In the genomic region with DNA sequence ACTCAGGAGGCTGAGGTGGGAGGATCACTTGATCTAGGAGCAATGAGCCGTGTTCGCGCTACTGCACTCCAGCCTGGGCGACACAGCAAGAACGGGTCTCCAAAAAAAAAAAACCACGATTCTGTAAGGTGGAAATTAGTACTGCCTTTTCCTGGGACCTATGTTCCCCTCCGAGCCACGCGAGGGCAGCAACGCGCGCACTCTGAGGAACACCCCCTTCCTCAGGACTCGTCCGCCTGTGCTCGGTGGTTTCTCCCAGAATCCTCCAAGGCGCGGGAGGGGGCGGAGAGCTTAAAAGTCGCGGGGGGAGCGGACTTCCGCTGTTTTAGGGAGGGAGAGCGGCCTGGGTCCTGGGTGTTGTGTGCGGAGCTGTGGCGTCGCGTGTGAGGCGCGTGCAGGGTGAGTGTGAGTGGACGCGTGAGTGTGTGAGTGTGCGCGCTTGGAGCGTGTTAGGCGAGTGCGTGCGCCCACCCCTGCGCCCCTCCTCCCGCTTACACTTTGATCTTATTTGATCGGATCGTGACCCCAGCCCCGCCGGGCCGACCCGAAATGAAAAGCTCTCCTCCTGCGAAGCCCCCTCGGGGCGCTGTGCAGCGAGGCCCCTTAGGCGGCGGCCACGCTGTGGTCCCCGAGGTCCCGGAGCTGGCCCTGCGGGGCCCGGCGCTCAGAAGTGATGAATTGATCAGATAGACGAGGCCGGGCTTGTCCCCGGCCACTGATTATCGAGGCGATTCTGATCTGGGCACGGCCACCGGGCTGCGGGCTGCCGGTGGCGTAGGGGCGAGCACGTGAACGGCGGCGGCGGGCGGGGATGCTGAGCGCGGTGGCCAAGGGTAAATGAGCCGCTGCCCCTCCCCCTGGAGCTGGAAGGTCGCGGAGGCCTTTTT, we compare ENCODE assay signal across 8 cellular contexts. TPM values are rescaled to one million over a fixed set of nuclear protein-coding genes. Genes with fewer than 3 reads are reported as not detected.
DNase-seq lines count a peak whose midpoint lies in the region; ATAC-seq and TF ChIP-seq lines count a peak whose summit lies in the region.

No MANE protein-coding gene starts in this region.

- H3K9me3 ChIP-seq in PC-3 (ENCODE audit: low read length): no peaks in the 10 kb centered on the region

- TSS peak; percentile 75 for BruUV-seq in PC-3 (replicated peaks; lab: Mats Ljungman, UMichigan)

- H3K36me3 ChIP-seq in PC-3 (ENCODE audit: low read depth, low read length): peaks cover 4% of the 10 kb centered on the region

- peak overlapping the region; percentile 96 for H3K9ac ChIP-seq in PC-3 (ENCODE audit: low read length)

- H3K27me3 ChIP-seq in PC-3 (ENCODE audit: low read length): no peaks in the 10 kb centered on the region

- ATAC-seq in GM21576 (IDR thresholded peaks at IDR 0.05; ENCODE audit: unreplicated experiment) (peak; percentile 92), PC-3 (peak; percentile 91), esophagus mucosa (peak; percentile 96)
- ATAC-seq in activated T-cell treated with anti-CD3 and anti-CD28 coated beads, Interleukin-2, amount 50 U/mL, for 4 hours: peak; percentile 92 to 95

- H3K4me3 ChIP-seq in Jurkat, Clone E6-1 (ENCODE audit: low read length): peak overlapping the region; percentile 81
- H3K4me3 ChIP-seq in PC-3 (ENCODE audit: low read length): peak overlapping the region; percentile 92

- POLR2A ChIA-PET in PC-3 (lab: Charles Lee; ENCODE audit: unreplicated experiment): interaction anchor here (0.6 to 1.0 kb wide), 10 partner anchors 9 to 303 kb away, joined by 3 to 10 read pairs (median 4); partner anchors contain the start of genes CLCC1 and TMEM167B

- no peaks in the 10 kb centered on the region for H3K9me2 ChIP-seq in PC-3 (replicated peaks; ENCODE audit: low read length)

- no peaks in the 10 kb centered on the region for H3F3A ChIP-seq in PC-3 (ENCODE audit: low read length, unreplicated experiment)

- H3K36me3 Mint-ChIP-seq in activated T-cell treated with anti-CD3 and anti-CD28 coated beads, Interleukin-2, amount 50 U/mL, for 4 hours (ENCODE audit: insufficient read depth): peaks cover 18% of the 10 kb centered on the region

- CTCF ChIA-PET in PC-3 (lab: Charles Lee): interaction anchor here (0.7 to 1.2 kb wide), 6 partner anchors 8 to 126 kb away, joined by 3 to 8 read pairs (median 5); partner anchors contain the start of gene TAF13

- H3K27me3 Mint-ChIP-seq in activated T-cell treated with anti-CD3 and anti-CD28 coated beads, Interleukin-2, amount 50 U/mL, for 4 hours (ENCODE audit: low read depth): no peaks in the 10 kb centered on the region

- H3K79me2 ChIP-seq in PC-3 (ENCODE audit: low read length): peaks cover 33% of the 10 kb centered on the region

- no peaks in the 10 kb centered on the region for H3K9me3 Mint-ChIP-seq in activated T-cell treated with anti-CD3 and anti-CD28 coated beads, Interleukin-2, amount 50 U/mL, for 4 hours

- intact Hi-C loops in PC-3 (cut with micrococcal nuclease): loop anchor here (1.0 to 5.0 kb wide), 3 partner anchors 9 to 297 kb away; partner anchors contain the start of gene SORT1

- H3K4me2 ChIP-seq in PC-3 (ENCODE audit: low read length): peak overlapping the region; percentile 94

- TF ChIP-seq CTCF in PC-3 (conservative IDR thresholded peaks at IDR 0.05; ENCODE audit: low read depth, low read length): peak; percentile 85

- H4K20me1 ChIP-seq in PC-3 (ENCODE audit: low read length): peaks cover 4% of the 10 kb centered on the region; the same call in 1 of the 2 replicates

- H3K27ac ChIP-seq in PC-3 (ENCODE audit: low read length): peak overlapping the region; percentile 41; the same call in 1 of the 2 replicates

- peaks cover 7% of the 10 kb centered on the region for H3K4me1 Mint-ChIP-seq in activated T-cell treated with anti-CD3 and anti-CD28 coated beads, Interleukin-2, amount 50 U/mL, for 4 hours (ENCODE audit: low read depth)

- H3K4me3 Mint-ChIP-seq in activated T-cell treated with anti-CD3 and anti-CD28 coated beads, Interleukin-2, amount 50 U/mL, for 4 hours: peak overlapping the region; percentile 99

- peak overlapping the region; percentile 97 for H2AFZ ChIP-seq in PC-3 (ENCODE audit: low read length)

- peaks cover 11% of the 10 kb centered on the region for H3K4me1 ChIP-seq in PC-3 (ENCODE audit: insufficient read depth, low read length)

- DNase-seq in DMS53 (lab: John Stamatoyannopoulos, UW) (peak; percentile 99), PC-3 (peak; percentile 97), myocyte (ENCODE audit: low read depth) (peak; percentile 98)
- peak; percentile 98 for DNase-seq in Jurkat, Clone E6-1 (ENCODE audit: low read depth, low spot score)
- peak; percentile 97 for DNase-seq in activated T-cell treated with anti-CD3 and anti-CD28 coated beads, Interleukin-2, amount 50 U/mL, for 4 hours
- DNase-seq in stimulated activated CD8-positive, alpha-beta memory T cell treated with anti-CD3 and anti-CD28 coated beads, Interleukin-7, amount 100 ng/mL, for 48 hours (ENCODE audit: extremely low read depth in 1 of 2, low read depth in 1 of 2): peak; percentile 92 to 94

RNA-seq across cellular contexts. Expression of gene TMEM167B, which starts 9.6 kb away (rescaled TPM):
- polyA plus RNA-seq in Jurkat, Clone E6-1 (2012; ENCODE audit: insufficient read depth, insufficient read length): 29.1 TPM
- 21.0 and 27.7 TPM in 2 replicates for total RNA-seq in PC-3 (2014; rRNA removed)
- 10 to 100 TPM; 33.4 to 46.0 (median 38.1) TPM for total RNA-seq in activated T-cell treated with anti-CD3 and anti-CD28 coated beads, Interleukin-2, amount 50 U/mL, for 4 hours
- total RNA-seq in esophagus mucosa: 28.9 TPM
- 30.5 and 34.3 TPM in 2 replicates for total RNA-seq in myocyte
- 36.6 TPM for polyA plus RNA-seq in myocyte (2012)

RNA-seq across cellular contexts. Expression of gene ELAPOR1, which starts 13.8 kb away (rescaled TPM):
- polyA plus RNA-seq in Jurkat, Clone E6-1 (2012; ENCODE audit: insufficient read depth, insufficient read length): 0.64 TPM
- 0.35 and 0.80 TPM in 2 replicates for total RNA-seq in PC-3 (2014; rRNA removed)
- total RNA-seq in activated T-cell treated with anti-CD3 and anti-CD28 coated beads, Interleukin-2, amount 50 U/mL, for 4 hours: 1 to 10 TPM; 3.1 to 6.4 (median 4.2) TPM
- 1.9 TPM for total RNA-seq in esophagus mucosa
- total RNA-seq in myocyte: 0.21 and 0.80 TPM in 2 replicates
- 1.7 TPM for polyA plus RNA-seq in myocyte (2012)

RNA-seq across cellular contexts. Expression of gene TAF13, which starts 24.3 kb away (rescaled TPM):
- 19.5 TPM for polyA plus RNA-seq in Jurkat, Clone E6-1 (2012; ENCODE audit: insufficient read depth, insufficient read length)
- 23.5 and 32.0 TPM in 2 replicates for total RNA-seq in PC-3 (2014; rRNA removed)
- 10 to 100 TPM; 38.1 to 43.5 (median 43.3) TPM for total RNA-seq in activated T-cell treated with anti-CD3 and anti-CD28 coated beads, Interleukin-2, amount 50 U/mL, for 4 hours
- 47.7 TPM for total RNA-seq in esophagus mucosa
- 83.4 and 93.5 TPM in 2 replicates for total RNA-seq in myocyte
- polyA plus RNA-seq in myocyte (2012): 67.7 TPM

RNA-seq across cellular contexts. Expression of gene WDR47, which starts 58.2 kb away (rescaled TPM):
- 8.6 TPM for polyA plus RNA-seq in Jurkat, Clone E6-1 (2012; ENCODE audit: insufficient read depth, insufficient read length)
- total RNA-seq in PC-3 (2014; rRNA removed) (6.2 and 7.7 TPM in 2 replicates), esophagus mucosa (20.9 TPM), myocyte (20.0 and 20.2 TPM in 2 replicates)
- 10 to 100 TPM; 11.7 to 14.5 (median 14.3) TPM for total RNA-seq in activated T-cell treated with anti-CD3 and anti-CD28 coated beads, Interleukin-2, amount 50 U/mL, for 4 hours
- polyA plus RNA-seq in myocyte (2012): 9.4 TPM

Comparison
In these comparisons a context has a peak if more than half of its experiments do, and no peak if none do; other contexts are left out.
1. Peak in every context shown above with its lines: DNase-seq, ATAC-seq, H3K4me3 ChIP-seq and H3K27ac ChIP-seq.